ENCODE assay signal across 15 cellular contexts in genomic region chr6:157898169-157898568, GRCh38.
DNase-seq lines count a peak whose midpoint lies in the region; ATAC-seq and TF ChIP-seq lines count a peak whose summit lies in the region.
"Had no signal": no experiment of that assay in that cellular context is flagged by ENCODE, and none has a peak within 500 bp of the region (broad histone marks: within the 10 kb centered on the region; RNA-seq: fewer than 3 reads in every experiment).

No MANE protein-coding gene starts in this region.

- H3K14ac ChIP-seq in mesenchymal stem cell (ENCODE audit: low read length in 2 of 2): no peak overlapping the region

- ATAC-seq in HG02763 (IDR thresholded peaks at IDR 0.05; ENCODE audit: unreplicated experiment) (no peak), GM18868 (IDR thresholded peaks at IDR 0.05; ENCODE audit: unreplicated experiment) (no peak), esophagus mucosa (no peak)
- ATAC-seq: pancreas had no signal

- DNase-seq in D341Med (ENCODE audit: low spot score): peak; percentile 46
- peak; percentile 11 for DNase-seq in NB4 (ENCODE audit: low read depth)
- DNase-seq in caudate nucleus (lab: John Stamatoyannopoulos, UW): peak in 40 of 61 donors; percentile 13 to 73 (median 40)
- DNase-seq in mesenchymal stem cell: no peak
- no peak for DNase-seq in hepatic stellate cell (ENCODE audit: low spot score)
- DNase-seq: activated B cell treated with CpG ODN at 0.5 μM for 24 hours, adrenal gland, DMS153, kidney glomerular epithelial cell, NCI-H2029 treated with DMSO at 0.1 percent for 48 hours, pancreas, tibial artery had no signal

- TF ChIP-seq CTCF in NB4 (IDR thresholded peaks at IDR 0.05; ENCODE audit: low read depth, low read length): no peak

- 87% methylated on average over 7 of the region's 7 CpGs for WGBS in mesenchymal stem cell

- no peak overlapping the region for H4K8ac ChIP-seq in mesenchymal stem cell (ENCODE audit: low read length)

- H3K4me1 ChIP-seq in mesenchymal stem cell (ENCODE audit: control insufficient read depth, insufficient read depth, low read depth, low read length): peaks cover 2% of the 10 kb centered on the region
- H3K4me1 ChIP-seq: adrenal gland, pancreas had no signal

- no peak overlapping the region for H3K4me3 ChIP-seq in NB4 (ENCODE audit: low read depth, low read length)
- H3K4me3 ChIP-seq in mesenchymal stem cell (ENCODE audit: insufficient read depth in 1 of 2, low read depth in 1 of 2, low read length in 2 of 2): no peak overlapping the region
- H3K4me3 ChIP-seq: adrenal gland, pancreas, tibial artery had no signal

- H3K36me3 ChIP-seq in mesenchymal stem cell (ENCODE audit: control insufficient read depth in 1 of 2, insufficient read depth in 2 of 2, low read depth in 1 of 2, low read length in 2 of 2): peaks cover 29 to 92% of the 10 kb centered on the region in 2 experiments

- no peak overlapping the region for H3K4me2 ChIP-seq in mesenchymal stem cell (ENCODE audit: low read length, poor library complexity, severe bottlenecking)

- no peaks in the 10 kb centered on the region for H3K27me3 ChIP-seq in mesenchymal stem cell (ENCODE audit: control insufficient read depth in 1 of 2, insufficient read depth in 1 of 2, low read length in 2 of 2)
- H3K27me3 ChIP-seq: adrenal gland, pancreas, tibial artery had no signal

- H4K91ac ChIP-seq in mesenchymal stem cell (ENCODE audit: low read length): no peak overlapping the region

- H2AFZ ChIP-seq in mesenchymal stem cell (ENCODE audit: low read depth, low read length): no peak overlapping the region

- H3K18ac ChIP-seq in mesenchymal stem cell (ENCODE audit: low read depth in 1 of 2, low read length in 2 of 2): no peak overlapping the region

- no peak overlapping the region for H2BK5ac ChIP-seq in mesenchymal stem cell (ENCODE audit: low read depth, low read length, poor library complexity, severe bottlenecking)

- H2BK120ac ChIP-seq in mesenchymal stem cell (ENCODE audit: low read depth, low read length): no peak overlapping the region

- no peak overlapping the region for H3K4ac ChIP-seq in mesenchymal stem cell (ENCODE audit: low read depth in 1 of 2, low read length in 2 of 2)

- no peak overlapping the region for H2BK15ac ChIP-seq in mesenchymal stem cell (ENCODE audit: low read depth, poor library complexity, severe bottlenecking)

- no peak for TF ChIP-seq POLR2A in NB4 (IDR thresholded peaks at IDR 0.05; ENCODE audit: extremely low read depth, insufficient read length)

- H3K9me3 ChIP-seq in mesenchymal stem cell (ENCODE audit: control insufficient read depth, low read length): no peaks in the 10 kb centered on the region
- H3K9me3 ChIP-seq: adrenal gland, pancreas, tibial artery had no signal

- H3K9ac ChIP-seq in mesenchymal stem cell (ENCODE audit: low read length): peak overlapping the region; percentile 26

- no peak overlapping the region for H3K23ac ChIP-seq in mesenchymal stem cell (ENCODE audit: low read length in 2 of 2)

- peaks cover 27% of the 10 kb centered on the region for H3K79me1 ChIP-seq in mesenchymal stem cell (replicated peaks; ENCODE audit: low read length, poor library complexity, severe bottlenecking)

- H3K27ac ChIP-seq in caudate nucleus (ENCODE audit: low read depth, low read length): peak overlapping the region; percentile 46
- H3K27ac ChIP-seq in mesenchymal stem cell (ENCODE audit: low read length, poor library complexity, severe bottlenecking): no peak overlapping the region
- H3K27ac ChIP-seq: adrenal gland, pancreas had no signal

- no peak overlapping the region for H2AK5ac ChIP-seq in mesenchymal stem cell (ENCODE audit: low read length, severe bottlenecking)

- no peak overlapping the region for H2BK12ac ChIP-seq in mesenchymal stem cell (ENCODE audit: low read length in 2 of 2)

Comparison
In these comparisons a context has a peak if more than half of its experiments do, and no peak if none do; other contexts are left out.
1. DNase-seq: peak in D341Med (single experiment), NB4 (single experiment) and caudate nucleus (40 of 61); none in mesenchymal stem cell (single experiment) and hepatic stellate cell (single experiment).